Comparison of ENCODE assay signal across 10 cellular contexts in the genomic region with DNA sequence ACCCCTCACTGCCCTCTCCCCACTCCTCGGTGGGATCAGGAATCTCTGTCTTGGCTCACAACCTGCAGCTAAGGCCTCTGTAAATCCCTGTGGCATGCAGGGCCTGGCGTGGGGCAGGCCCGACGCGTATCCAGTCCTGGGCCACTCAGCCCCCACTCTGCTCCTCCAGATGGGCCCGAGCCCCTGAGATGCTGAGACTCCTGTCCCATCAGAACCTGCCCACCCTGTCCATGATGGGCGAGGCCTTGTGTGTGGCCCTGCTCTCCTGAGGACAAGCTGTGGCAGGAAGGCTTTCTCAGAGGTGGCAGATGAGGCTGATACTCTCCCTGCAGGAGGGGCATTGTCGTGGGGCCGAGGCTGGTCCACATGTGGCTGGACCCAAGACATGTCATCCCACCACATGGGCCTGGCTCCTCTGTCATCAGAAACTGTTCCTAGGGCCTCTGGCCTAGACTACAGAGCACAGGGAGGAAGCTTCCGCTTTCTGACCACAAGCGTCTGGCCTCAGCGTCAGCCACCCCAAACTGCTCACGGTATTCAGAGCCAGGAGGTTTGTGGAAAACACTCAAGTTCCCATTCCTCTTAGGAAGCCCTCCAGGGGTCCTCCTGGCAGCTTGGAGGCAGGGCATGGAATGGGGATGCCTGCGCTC. TPM values are rescaled to one million over a fixed set of nuclear protein-coding genes. Genes with fewer than 3 reads are reported as not detected.
DNase-seq lines count a peak whose midpoint lies in the region; ATAC-seq and TF ChIP-seq lines count a peak whose summit lies in the region.
"Had no signal": no experiment of that assay in that cellular context is flagged by ENCODE, and none has a peak within 500 bp of the region (broad histone marks: within the 10 kb centered on the region; RNA-seq: fewer than 3 reads in every experiment).

No MANE protein-coding gene starts in this region.

- ATAC-seq in GM21423 (IDR thresholded peaks at IDR 0.05; ENCODE audit: unreplicated experiment) (peak; percentile 70), psoas muscle (peak in 3 of 4 donors; percentile 35 to 59 (median 53))

- H3F3A ChIP-seq in OCI-LY1 (ENCODE audit: insufficient read depth, low read length): no peaks in the 10 kb centered on the region

- H3K4me3 ChIP-seq in OCI-LY1 (ENCODE audit: low read depth, low read length, poor library complexity, severe bottlenecking) (no peak overlapping the region), psoas muscle (no peak overlapping the region), uterus (no peak overlapping the region)
- H3K4me3 ChIP-seq: SK-N-MC had no signal

- DNase-seq in head of caudate nucleus: peak in 24 of 42 donors; percentile 26 to 62 (median 41)
- DNase-seq in psoas muscle: peak in 1 of 2 donors; percentile 33
- DNase-seq in 8988T: no peak
- no peak for DNase-seq in ACHN
- no peak for DNase-seq in GM19240 (ENCODE audit: insufficient read length, low spot score)
- no peak for DNase-seq in uterus
- DNase-seq: activated CD4-positive, alpha-beta T cell treated with anti-CD3 and anti-CD28 coated beads, Interleukin-2, amount 50 U/mL, for 48 hours had no signal

- peaks cover 51% of the 10 kb centered on the region for H3K79me2 ChIP-seq in OCI-LY1 (ENCODE audit: insufficient read depth, low read length)

- H3K27me3 ChIP-seq in OCI-LY1 (ENCODE audit: insufficient read depth, low read length): no peaks in the 10 kb centered on the region
- peaks cover 0 to 25% (median 5%) of the 10 kb centered on the region in 3 donors for H3K27me3 ChIP-seq in psoas muscle (ENCODE audit: insufficient read depth in 3 of 3, low read length in 2 of 3)
- H3K27me3 ChIP-seq in uterus: no peaks in the 10 kb centered on the region

- TF ChIP-seq POLR2A in uterus (IDR thresholded peaks at IDR 0.05): no peak

- H3K9me2 ChIP-seq in OCI-LY1 (ENCODE audit: low read depth, low read length): no peaks in the 10 kb centered on the region

- H3K4me1 ChIP-seq in OCI-LY1 (ENCODE audit: insufficient read depth, low read length, severe bottlenecking): peaks cover 38% of the 10 kb centered on the region
- no peaks in the 10 kb centered on the region for H3K4me1 ChIP-seq in psoas muscle
- H3K4me1 ChIP-seq in uterus: no peaks in the 10 kb centered on the region

- H3K27ac ChIP-seq in OCI-LY1 (ENCODE audit: low read depth, low read length, poor library complexity, severe bottlenecking) (peak overlapping the region; percentile 10), psoas muscle (no peak overlapping the region), uterus (no peak overlapping the region)
- H3K27ac ChIP-seq: SK-N-MC had no signal

- H3K36me3 ChIP-seq in OCI-LY1 (ENCODE audit: insufficient read depth, low read length) (peaks cover 98% of the 10 kb centered on the region), psoas muscle (ENCODE audit: insufficient read depth in 1 of 2, low read depth in 1 of 2) (no peaks in the 10 kb centered on the region), uterus (no peaks in the 10 kb centered on the region)

- TF ChIP-seq CTCF in OCI-LY1 (IDR thresholded peaks at IDR 0.05; ENCODE audit: low read length) (no peak), psoas muscle (IDR thresholded peaks at IDR 0.05) (no peak), uterus (IDR thresholded peaks at IDR 0.05) (no peak)

- no peak overlapping the region for H3K4me2 ChIP-seq in OCI-LY1 (ENCODE audit: low read length)

- H3K9me3 ChIP-seq in OCI-LY1 (ENCODE audit: low read length) (0 out of 2 replicates have a peak, but pooled peaks cover 2% of the 10 kb centered on the region), psoas muscle (no peaks in the 10 kb centered on the region), uterus (no peaks in the 10 kb centered on the region)

- 0 out of 2 replicates have a peak, but pooled peaks cover 3% of the 10 kb centered on the region for H4K20me1 ChIP-seq in OCI-LY1 (ENCODE audit: insufficient read depth, low read length)

- in situ Hi-C loops in ACHN (cut with HindIII; ENCODE audit: low pct_ligation_motif_present, low pct_unique_long_range_greater_than_20kb, low sequenced_read_pairs): no loop called here

- no peak overlapping the region for H2AFZ ChIP-seq in OCI-LY1 (ENCODE audit: low read length)

- H3K9ac ChIP-seq in OCI-LY1 (ENCODE audit: low read length): no peak overlapping the region

- intact Hi-C loops in head of caudate nucleus (cut with DNase I) (no loop called here), psoas muscle (cut with DNase I) (no loop called here), uterus (cut with DNase I; ENCODE audit: low total_unique reads) (no loop called here)

- WGBS in psoas muscle, 3 donors: 83 to 86% (median 84%) methylated on average over 14 of the region's 14 CpGs

RNA-seq across cellular contexts. Expression of a gene that starts 6.0 kb away (rescaled TPM):
- total RNA-seq in psoas muscle (1 to 10 TPM; 1.6 to 3.1 (median 2.4) TPM), uterus (10 to 100 TPM in 3 of 4 donors, 1 to 10 TPM in 1; 3.5 to 32.5 (median 10.6) TPM)
- 1 to 10 TPM; 1.8 to 2.9 (median 2.0) TPM for polyA plus RNA-seq in psoas muscle

Comparison
In these comparisons a context has a peak if more than half of its experiments do, and no peak if none do; other contexts are left out.
1. DNase-seq: peak in head of caudate nucleus (24 of 42); none in 8988T (single experiment), ACHN (single experiment), GM19240 (single experiment) and uterus (0 of 2).